In the genomic region with DNA sequence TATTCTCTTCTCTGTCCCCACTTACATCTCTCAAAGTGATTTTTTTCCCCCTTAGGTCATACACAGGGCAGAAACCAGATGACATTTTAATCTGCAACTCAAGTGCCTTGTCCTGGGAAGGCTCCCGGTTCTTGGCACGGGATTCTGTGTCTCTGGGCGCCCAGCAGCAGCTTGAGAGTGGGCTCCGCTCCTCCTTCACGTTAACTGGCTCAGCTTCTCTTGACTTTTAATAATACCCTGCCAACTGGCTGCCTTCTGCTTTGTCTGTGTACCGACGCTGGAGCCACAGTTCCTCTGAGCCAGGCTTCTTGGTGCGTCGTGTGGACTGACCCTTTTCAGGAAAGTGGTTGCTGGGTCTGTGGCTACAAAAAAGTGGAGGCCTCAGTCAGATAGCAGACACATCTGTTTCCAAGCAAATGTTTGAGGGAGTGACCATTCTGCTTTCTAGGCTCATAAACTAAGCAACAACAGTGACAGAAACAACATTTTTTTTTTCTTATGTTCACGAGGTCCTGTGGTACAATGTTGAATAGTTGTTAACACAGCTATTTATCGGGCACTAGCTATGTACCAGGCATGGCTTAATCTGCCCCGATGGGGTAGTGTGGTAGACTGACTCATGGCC, we compare ENCODE assay signal across 13 cellular contexts.
DNase-seq lines count a peak whose midpoint lies in the region; ATAC-seq, FAIRE-seq and TF ChIP-seq lines count a peak whose summit lies in the region.
"Had no signal": no experiment of that assay in that cellular context is flagged by ENCODE, and none has a peak within 500 bp of the region (broad histone marks: within the 10 kb centered on the region; RNA-seq: fewer than 3 reads in every experiment).

No MANE protein-coding gene starts in this region.

- H3K4me1 ChIP-seq in Karpas-422 (ENCODE audit: low read length) (peaks cover 63% of the 10 kb centered on the region), adrenal gland (replicated peaks in 1 of 2) (no peaks in the 10 kb centered on the region), right cardiac atrium (ENCODE audit: control insufficient read depth, insufficient read depth, low read length) (peaks cover 1% of the 10 kb centered on the region), smooth muscle cell (ENCODE audit: low read depth) (no peaks in the 10 kb centered on the region), PC-3 (ENCODE audit: insufficient read depth, low read length) (no peaks in the 10 kb centered on the region)

- no peak overlapping the region for H2AFZ ChIP-seq in Karpas-422 (ENCODE audit: low read length)
- no peak overlapping the region for H2AFZ ChIP-seq in smooth muscle cell (ENCODE audit: low read depth)
- H2AFZ ChIP-seq in PC-3 (ENCODE audit: low read length) = no peak overlapping the region
- H2AFZ ChIP-seq: PC-9 had no signal

- ATAC-seq in right cardiac atrium (peak; percentile 87 to 91), PC-3 (no peak)

- no peaks in the 10 kb centered on the region for H3K36me3 ChIP-seq in Karpas-422 (ENCODE audit: insufficient read depth, low read length)
- H3K36me3 ChIP-seq in adrenal gland (replicated peaks in 1 of 2) = no peaks in the 10 kb centered on the region
- no peaks in the 10 kb centered on the region for H3K36me3 ChIP-seq in smooth muscle cell (ENCODE audit: low read depth)
- no peaks in the 10 kb centered on the region for H3K36me3 ChIP-seq in PC-3 (ENCODE audit: low read depth, low read length)

- no peak for TF ChIP-seq CTCF in adrenal gland (IDR thresholded peaks at IDR 0.05)
- no peak for TF ChIP-seq CTCF in smooth muscle cell (IDR thresholded peaks at IDR 0.05; ENCODE audit: borderline replicate concordance, insufficient read depth, poor library complexity, severe bottlenecking)
- no peak for TF ChIP-seq CTCF in PC-3 (conservative IDR thresholded peaks at IDR 0.05; ENCODE audit: low read depth, low read length)

- FAIRE-seq in frontal cortex (lab: Jason Lieb, UNC) = no peak
- FAIRE-seq: bronchial epithelial cell had no signal

- no TSS peak for BruUV-seq in PC-3 (replicated peaks; lab: Mats Ljungman, UMichigan)

- no peak for TF ChIP-seq POLR2A in adrenal gland (IDR thresholded peaks at IDR 0.05)

- H3K27ac ChIP-seq in Karpas-422 (ENCODE audit: low read length) = 0 out of 2 replicates have a peak overlapping the region, but pooled peaks have one; percentile 6
- peak overlapping the region in 2 of 5 donors; percentile 8 to 55 for H3K27ac ChIP-seq in adrenal gland
- H3K27ac ChIP-seq in right cardiac atrium (ENCODE audit: low read length) = no peak overlapping the region
- H3K27ac ChIP-seq in smooth muscle cell (ENCODE audit: low read depth) = peak overlapping the region; percentile 80
- H3K27ac ChIP-seq in PC-3 (ENCODE audit: low read length) = no peak overlapping the region
- H3K27ac ChIP-seq: PC-9 had no signal

- H3K79me2 ChIP-seq in Karpas-422 (ENCODE audit: low read length) (no peaks in the 10 kb centered on the region), smooth muscle cell (ENCODE audit: low read depth) (no peaks in the 10 kb centered on the region), PC-3 (ENCODE audit: low read length) (no peaks in the 10 kb centered on the region)

- H4K20me1 ChIP-seq in Karpas-422 (ENCODE audit: insufficient read depth, low read depth, low read length) = no peaks in the 10 kb centered on the region
- H4K20me1 ChIP-seq in smooth muscle cell (ENCODE audit: low read depth) = no peaks in the 10 kb centered on the region
- no peaks in the 10 kb centered on the region for H4K20me1 ChIP-seq in PC-3 (ENCODE audit: low read length)

- H3K9me3 ChIP-seq in Karpas-422 (ENCODE audit: low read length) (no peaks in the 10 kb centered on the region), adrenal gland (replicated peaks in 1 of 3) (no peaks in the 10 kb centered on the region), right cardiac atrium (ENCODE audit: control insufficient read depth, low read length) (no peaks in the 10 kb centered on the region), smooth muscle cell (replicated peaks; ENCODE audit: low read depth) (no peaks in the 10 kb centered on the region), PC-3 (ENCODE audit: low read length) (no peaks in the 10 kb centered on the region)

- H3K27me3 ChIP-seq in Karpas-422 (ENCODE audit: low read length) (no peaks in the 10 kb centered on the region), adrenal gland (peaks cover 5% of the 10 kb centered on the region), right cardiac atrium (ENCODE audit: control insufficient read depth, insufficient read depth) (no peaks in the 10 kb centered on the region), smooth muscle cell (ENCODE audit: low read depth) (no peaks in the 10 kb centered on the region), PC-3 (ENCODE audit: low read length) (peaks cover 65% of the 10 kb centered on the region)

- POLR2A ChIA-PET in PC-3 (lab: Charles Lee; ENCODE audit: unreplicated experiment) = no interaction called here

- CTCF ChIA-PET in PC-3 (lab: Charles Lee) = no interaction called here

- H3K4me3 ChIP-seq in Karpas-422 (ENCODE audit: low read length) (no peak overlapping the region), adrenal gland (no peak overlapping the region), right cardiac atrium (ENCODE audit: low read length) (no peak overlapping the region), smooth muscle cell (no peak overlapping the region), PC-3 (ENCODE audit: low read length) (no peak overlapping the region)
- H3K4me3 ChIP-seq: PC-9 had no signal

- WGBS in adrenal gland, 4 donors = 44 to 57% (median 48%) methylated on average over 12 of the region's 12 CpGs
- 20% methylated on average over 12 of the region's 12 CpGs for WGBS in right cardiac atrium
- WGBS in smooth muscle cell (ENCODE audit: low lambda C conversion rate) = 32% methylated on average over 12 of the region's 12 CpGs

- DNase-seq in Karpas-422 (no peak), adrenal gland (peak in 4 of 7 donors; percentile 27 to 45 (median 34)), right cardiac atrium (peak; percentile 82 to 90 (median 88)), smooth muscle cell (lab: John Stamatoyannopoulos, UW; ENCODE audit: unreplicated experiment) (peak; percentile 6), NCI-H1048 (lab: John Stamatoyannopoulos, UW) (no peak), DMS114 treated with DMSO at 0.1 percent for 48 hours (lab: John Stamatoyannopoulos, UW; ENCODE audit: unreplicated experiment) (no peak), frontal cortex (ENCODE audit: low spot score in 2 of 2) (no peak), PC-3 (no peak)
- DNase-seq: activated effector memory CD4-positive, alpha-beta T cell treated with anti-CD3 and anti-CD28 coated beads, Interleukin-2, amount 50 U/mL, for 16 hours; KBM-7; PC-9; T-helper 2 cell had no signal

- intact Hi-C loops in adrenal gland (cut with DNase I) = no loop called here
- intact Hi-C loops in right cardiac atrium (cut with DNase I) = no loop called here
- intact Hi-C loops in PC-3 (cut with micrococcal nuclease) = no loop called here

- no peak overlapping the region for H3K9ac ChIP-seq in Karpas-422 (ENCODE audit: low read length)
- H3K9ac ChIP-seq in smooth muscle cell (ENCODE audit: low read depth) = peak overlapping the region; percentile 39
- H3K9ac ChIP-seq in PC-3 (ENCODE audit: low read length) = no peak overlapping the region

- H3K4me2 ChIP-seq in Karpas-422 (ENCODE audit: low read depth, low read length, poor library complexity, severe bottlenecking) (no peak overlapping the region), smooth muscle cell (peak overlapping the region; percentile 36), PC-3 (ENCODE audit: low read length) (no peak overlapping the region)
- H3K4me2 ChIP-seq: PC-9 had no signal

- no peaks in the 10 kb centered on the region for H3F3A ChIP-seq in smooth muscle cell (ENCODE audit: low read depth)
- no peaks in the 10 kb centered on the region for H3F3A ChIP-seq in PC-3 (ENCODE audit: low read length, unreplicated experiment)

- H3K9me2 ChIP-seq in Karpas-422 (replicated peaks; ENCODE audit: insufficient read depth, low read length) (no peaks in the 10 kb centered on the region), PC-3 (replicated peaks; ENCODE audit: low read length) (no peaks in the 10 kb centered on the region)

Comparison
In these comparisons a context has a peak if more than half of its experiments do, and no peak if none do; other contexts are left out.
1. DNase-seq: peak in adrenal gland (4 of 7), right cardiac atrium (3 of 3) and smooth muscle cell (single experiment); none in Karpas-422 (single experiment), NCI-H1048 (single experiment), DMS114 treated with DMSO at 0.1 percent for 48 hours (single experiment), frontal cortex (0 of 2) and PC-3 (single experiment).
2. H3K27ac ChIP-seq: peak in Karpas-422 (single experiment) and smooth muscle cell (single experiment); none in right cardiac atrium (single experiment) and PC-3 (single experiment).